In genomic region chr2:9065901-9066300, GRCh38 we compare ENCODE assay signal across 28 cellular contexts.
"Had no signal": no experiment of that assay in that cellular context is flagged by ENCODE, and none has a peak within 500 bp of the region (broad histone marks: within the 10 kb centered on the region; RNA-seq: fewer than 3 reads in every experiment).

No MANE protein-coding gene starts in this region.

- DNase-seq: activated CD4-positive, alpha-beta memory T cell treated with anti-CD3 and anti-CD28 coated beads for 36 hours; activated CD4-positive, alpha-beta T cell treated with anti-CD3 and anti-CD28 coated beads for 36 hours; activated CD4-positive, alpha-beta T cell treated with anti-CD3 and anti-CD28 coated beads, Interleukin-2, amount 10 ng/mL, durations not matched to agents 24 days and 14 days; activated CD4-positive, CD25-positive, alpha-beta regulatory T cell; activated CD4-positive, CD25-positive, alpha-beta regulatory T cell treated with anti-CD3 and anti-CD28 coated beads, Interleukin-2, amount 50 U/mL, for 72 hours; activated CD8-positive, alpha-beta memory T cell treated with anti-CD3 and anti-CD28 coated beads, Interleukin-2, amount 10 ng/mL, durations not matched to agents 7 days and 5 days; activated CD8-positive, alpha-beta memory T cell treated with anti-CD3 and anti-CD28 coated beads, Interleukin-2, amount 50 U/mL, for 4 hours; activated CD8-positive, alpha-beta T cell treated with anti-CD3 and anti-CD28 coated beads, Interleukin-2, amount 10 ng/mL, durations not matched to agents 7 days and 5 days; activated effector memory CD4-positive, alpha-beta T cell treated with anti-CD3 and anti-CD28 coated beads, Interleukin-2, amount 50 U/mL, for 16 hours; activated naive CD4-positive, alpha-beta T cell treated with anti-CD3 and anti-CD28 coated beads for 36 hours; activated naive CD8-positive, alpha-beta T cell treated with anti-CD3 and anti-CD28 coated beads for 36 hours; activated naive CD8-positive, alpha-beta T cell treated with anti-CD3 and anti-CD28 coated beads, Interleukin-2, amount 50 U/mL, for 24 hours; activated T-cell treated with anti-CD3 and anti-CD28 coated beads, Interleukin-2, amount 50 U/mL, for 1 hour; activated T-cell treated with anti-CD3 and anti-CD28 coated beads, Interleukin-2, amount 50 U/mL, for 48 hours; cortex of kidney; dermis blood vessel endothelial cell; effector CD4-positive, alpha-beta T cell; effector memory CD8-positive, alpha-beta T cell; erythroblast; foreskin melanocyte; head of caudate nucleus; T-helper 1 cell; T-helper 17 cell; T1000 had no signal

- H3K36me3 ChIP-seq: ascending aorta, esophagus muscularis mucosa, gastroesophageal sphincter had no signal

- H3K27ac ChIP-seq: ascending aorta, esophagus muscularis mucosa, gastroesophageal sphincter had no signal

- ATAC-seq: activated CD4-positive, alpha-beta T cell treated with anti-CD3 and anti-CD28 coated beads for 36 hours; activated CD8-positive, alpha-beta memory T cell treated with anti-CD3 and anti-CD28 coated beads, Interleukin-2, amount 10 ng/mL, durations not matched to agents 7 days and 5 days; activated CD8-positive, alpha-beta T cell treated with anti-CD3 and anti-CD28 coated beads, Interleukin-2, amount 10 ng/mL, durations not matched to agents 7 days and 5 days; activated naive CD8-positive, alpha-beta T cell treated with anti-CD3 and anti-CD28 coated beads, Interleukin-2, amount 50 U/mL, for 24 hours; effector memory CD8-positive, alpha-beta T cell; gastroesophageal sphincter; T-helper 17 cell had no signal

- FAIRE-seq: bronchial epithelial cell had no signal

- H3K4me1 ChIP-seq: ascending aorta, esophagus muscularis mucosa, gastroesophageal sphincter had no signal

- H3K4me3 ChIP-seq: ascending aorta, esophagus muscularis mucosa, gastroesophageal sphincter had no signal

- H3K27me3 ChIP-seq: ascending aorta, esophagus muscularis mucosa, gastroesophageal sphincter had no signal
